ENCODE assay signal across 12 cellular contexts in genomic region chr14:95264271-95264973, GRCh38. TPM values are rescaled to one million over a fixed set of nuclear protein-coding genes. Genes with fewer than 3 reads are reported as not detected.
DNase-seq lines count a peak whose midpoint lies in the region; TF ChIP-seq lines count a peak whose summit lies in the region.
"Had no signal": no experiment of that assay in that cellular context is flagged by ENCODE, and none has a peak within 500 bp of the region (broad histone marks: within the 10 kb centered on the region; RNA-seq: fewer than 3 reads in every experiment).

No MANE protein-coding gene starts in this region.

- H3K36me3 ChIP-seq in OCI-LY7 (ENCODE audit: insufficient read depth, low read length) (no peaks in the 10 kb centered on the region), duodenal mucosa (ENCODE audit: control insufficient read depth in 1 of 2, insufficient read depth in 2 of 2, low read length in 2 of 2) (no peaks in the 10 kb centered on the region), trophoblast cell (ENCODE audit: control insufficient read depth in 1 of 2, insufficient read depth in 2 of 2, low read length in 2 of 2) (no peaks in the 10 kb centered on the region)

- peaks cover 31% of the 10 kb centered on the region for H3K4me1 Mint-ChIP-seq in osteocyte (ENCODE audit: unreplicated experiment)

- H3K9me3 ChIP-seq in OCI-LY7 (ENCODE audit: low read length) = peaks cover 7% of the 10 kb centered on the region; the same call in 1 of the 2 replicates
- no peaks in the 10 kb centered on the region for H3K9me3 ChIP-seq in duodenal mucosa (ENCODE audit: control insufficient read depth in 1 of 2, low read length in 2 of 2)
- no peaks in the 10 kb centered on the region for H3K9me3 ChIP-seq in trophoblast cell (ENCODE audit: insufficient read depth, low read depth, low read length)

- H4K91ac ChIP-seq in trophoblast cell (ENCODE audit: low read depth, low read length) = peak overlapping the region; percentile 66

- peak overlapping the region; percentile 24 for H2BK5ac ChIP-seq in trophoblast cell (ENCODE audit: low read depth, low read length, poor library complexity)

- peak overlapping the region; percentile 56 for H2BK12ac ChIP-seq in trophoblast cell (ENCODE audit: low read length)

- TF ChIP-seq CTCF in C4-2B (conservative IDR thresholded peaks at IDR 0.05) = no peak
- no peak for TF ChIP-seq CTCF in OCI-LY7 (conservative IDR thresholded peaks at IDR 0.05; ENCODE audit: low read length)
- TF ChIP-seq CTCF in osteocyte (IDR thresholded peaks at IDR 0.05) = no peak

- peaks cover 11% of the 10 kb centered on the region for H3K79me1 ChIP-seq in trophoblast cell (ENCODE audit: low read length)

- H4K12ac ChIP-seq in trophoblast cell (ENCODE audit: low read depth, low read length) = no peak overlapping the region

- whole genome bisulfite sequencing in trophoblast cell (ENCODE audit: extremely low coverage, insufficient coverage, insufficient read length) = no CpG with 5 or more reads among the region's 10 CpGs

- H3K14ac ChIP-seq in trophoblast cell (ENCODE audit: low read length) = peak overlapping the region; percentile 40

- DNase-seq in OCI-LY7 (ENCODE audit: low spot score) (no peak), trophoblast cell (no peak), osteocyte (ENCODE audit: extremely low spot score, unreplicated experiment) (no peak), Ammon's horn (ENCODE audit: low spot score) (no peak), NCI-H146 (lab: John Stamatoyannopoulos, UW) (no peak), KG1 (lab: John Stamatoyannopoulos, UW) (no peak)
- DNase-seq: activated CD4-positive, alpha-beta memory T cell treated with anti-CD3 and anti-CD28 coated beads, Interleukin-2, amount 10 ng/mL, durations not matched to agents 7 days and 5 days; activated effector memory CD4-positive, alpha-beta T cell treated with anti-CD3 and anti-CD28 coated beads, Interleukin-2, amount 50 U/mL, for 16 hours had no signal

- peak overlapping the region; percentile 51 for H3K18ac ChIP-seq in trophoblast cell (ENCODE audit: low read length)

- POLR2A ChIA-PET in OCI-LY7 (lab: Charles Lee) = no interaction called here

- peak overlapping the region; percentile 29 for H3K4ac ChIP-seq in trophoblast cell (ENCODE audit: low read depth, low read length)

- CTCF ChIA-PET in OCI-LY7 (lab: Charles Lee; ENCODE audit: unreplicated experiment) = interaction anchor here (0.6 kb wide), 1 partner anchor 69 kb away, joined by 3 read pairs; no protein-coding TSS in a partner anchor

- intact Hi-C loops in OCI-LY7 (cut with micrococcal nuclease; ENCODE audit: unreplicated experiment) = loop anchor here (2.0 to 10.0 kb wide), 2 partner anchors 54 to 110 kb away; partner anchors contain the start of genes CLMN and DICER1

- H3K27me3 ChIP-seq in duodenal mucosa (ENCODE audit: control insufficient read depth in 1 of 2, insufficient read depth in 2 of 2, low read length in 2 of 2) = no peaks in the 10 kb centered on the region
- no peaks in the 10 kb centered on the region for H3K27me3 ChIP-seq in trophoblast cell (ENCODE audit: insufficient read depth, low read length)

- no peaks in the 10 kb centered on the region for H3K9me3 Mint-ChIP-seq in osteocyte (ENCODE audit: unreplicated experiment)
- H3K9me3 Mint-ChIP-seq: activated CD4-positive, alpha-beta memory T cell treated with anti-CD3 and anti-CD28 coated beads, Interleukin-2, amount 10 ng/mL, durations not matched to agents 7 days and 5 days had no signal

- no peaks in the 10 kb centered on the region for H3K27me3 Mint-ChIP-seq in osteocyte (ENCODE audit: unreplicated experiment)

- no peak overlapping the region for H3K4me3 ChIP-seq in OCI-LY7 (ENCODE audit: low read depth, low read length, poor library complexity, severe bottlenecking)
- H3K4me3 ChIP-seq in duodenal mucosa (ENCODE audit: low read depth in 1 of 2, low read length in 2 of 2) = no peak overlapping the region
- no peak overlapping the region for H3K4me3 ChIP-seq in trophoblast cell (ENCODE audit: low read depth, low read length)
- H3K4me3 ChIP-seq: SK-N-MC had no signal

- peak overlapping the region in 1 of 2 donors; percentile 52 for H3K9ac ChIP-seq in duodenal mucosa (ENCODE audit: low read depth in 1 of 2, low read length in 2 of 2)
- H3K9ac ChIP-seq in trophoblast cell (ENCODE audit: low read length) = no peak overlapping the region

- no peaks in the 10 kb centered on the region for H3K79me2 ChIP-seq in OCI-LY7 (ENCODE audit: insufficient read depth, low read depth, low read length)
- H3K79me2 ChIP-seq in trophoblast cell (ENCODE audit: control insufficient read depth, insufficient read depth, low read length, poor library complexity) = no peaks in the 10 kb centered on the region

- no peak overlapping the region for H3K23ac ChIP-seq in trophoblast cell (ENCODE audit: low read length)

- peak overlapping the region; percentile 28 for H4K8ac ChIP-seq in trophoblast cell (ENCODE audit: low read depth, low read length)

- peak overlapping the region; percentile 59 for H3K27ac ChIP-seq in C4-2B
- peak overlapping the region; percentile 84 for H3K27ac ChIP-seq in OCI-LY7 (ENCODE audit: low read depth, low read length, poor library complexity, severe bottlenecking)
- peak overlapping the region; percentile 62 for H3K27ac ChIP-seq in duodenal mucosa (ENCODE audit: low read depth, low read length)
- H3K27ac ChIP-seq in trophoblast cell (ENCODE audit: low read depth, low read length) = no peak overlapping the region

- no peak overlapping the region for H3K27ac Mint-ChIP-seq in osteocyte (ENCODE audit: unreplicated experiment)
- H3K27ac Mint-ChIP-seq: activated CD4-positive, alpha-beta memory T cell treated with anti-CD3 and anti-CD28 coated beads, Interleukin-2, amount 10 ng/mL, durations not matched to agents 7 days and 5 days had no signal

- H2AK5ac ChIP-seq in trophoblast cell (ENCODE audit: low read length) = peak overlapping the region; percentile 21

- peak overlapping the region; percentile 90 for H3K4me2 ChIP-seq in OCI-LY7 (ENCODE audit: low read length)
- no peak overlapping the region for H3K4me2 ChIP-seq in trophoblast cell (ENCODE audit: low read length)

- H3K4me1 ChIP-seq in OCI-LY7 (ENCODE audit: insufficient read depth, low read length, poor library complexity, severe bottlenecking) (peaks cover 60% of the 10 kb centered on the region), duodenal mucosa (ENCODE audit: control insufficient read depth in 1 of 2, insufficient read depth in 2 of 2, low read length in 2 of 2) (peaks cover 24 to 25% of the 10 kb centered on the region in 2 donors), trophoblast cell (ENCODE audit: control insufficient read depth in 1 of 2, insufficient read depth in 2 of 2, low read length in 2 of 2) (peaks cover 2 to 15% of the 10 kb centered on the region in 2 experiments)

- BruUV-seq in OCI-LY7 (replicated peaks; lab: Mats Ljungman, UMichigan) = no TSS peak

- peak overlapping the region; percentile 9 for H2BK120ac ChIP-seq in trophoblast cell (ENCODE audit: insufficient read depth, low read length, poor library complexity)

- no peak overlapping the region for H3K4me3 Mint-ChIP-seq in osteocyte (ENCODE audit: unreplicated experiment)
- H3K4me3 Mint-ChIP-seq: activated CD4-positive, alpha-beta memory T cell treated with anti-CD3 and anti-CD28 coated beads, Interleukin-2, amount 10 ng/mL, durations not matched to agents 7 days and 5 days had no signal

- H3K9me2 ChIP-seq in OCI-LY7 (ENCODE audit: insufficient read depth, low read length) = no peaks in the 10 kb centered on the region

- no peaks in the 10 kb centered on the region for H4K20me1 ChIP-seq in OCI-LY7 (ENCODE audit: insufficient read depth, low read length)

- H2AFZ ChIP-seq in OCI-LY7 (ENCODE audit: low read length) = no peak overlapping the region; the same call in 1 of the 2 replicates
- H2AFZ ChIP-seq in trophoblast cell (ENCODE audit: insufficient read depth, low read length, poor library complexity) = no peak overlapping the region

- H3K36me3 Mint-ChIP-seq in osteocyte (ENCODE audit: unreplicated experiment) = peaks cover 2% of the 10 kb centered on the region

RNA-seq across cellular contexts. Expression of gene CLMN, which starts 55.3 kb away (rescaled TPM):
- 5.8 and 6.8 TPM in 2 replicates for total RNA-seq in OCI-LY7 (2014; rRNA removed; shearing (Covaris generic))
- 12.0 and 13.0 TPM in 2 replicates for total RNA-seq in OCI-LY7 (2022)
- polyA plus RNA-seq in trophoblast cell (2013) = 7.4 and 7.6 TPM in 2 replicates
- total RNA-seq in osteocyte = 5.1 and 5.4 TPM in 2 replicates
- total RNA-seq: G401 had no signal
